8 cellular contexts compared by ENCODE assay signal in genomic region chr3:100993309-100993708, GRCh38. TPM values are rescaled to one million over a fixed set of nuclear protein-coding genes. Genes with fewer than 3 reads are reported as not detected.
DNase-seq lines count a peak whose midpoint lies in the region; ATAC-seq and TF ChIP-seq lines count a peak whose summit lies in the region.

ABI3BP (minus strand) TSS chr3:100993421; CDS start chr3:100993384, 37 bp downstream.

- no peak for TF ChIP-seq POLR2A in stomach (IDR thresholded peaks at IDR 0.05)

- WGBS in stomach, 5 donors: 9 to 28% (median 14%) methylated on average over 5 of the region's 5 CpGs

- no peaks in the 10 kb centered on the region for H3K9me3 ChIP-seq in stomach

- H3K27ac Mint-ChIP-seq in activated naive CD4-positive, alpha-beta T cell treated with anti-CD3 and anti-CD28 coated beads for 36 hours: no peak within 1 kb of the TSS

- peak within 1 kb of the TSS; percentile 23 for H3K27ac ChIP-seq in caudate nucleus (ENCODE audit: low read depth, low read length)
- peak within 1 kb of the TSS in 4 of 5 donors; percentile 52 to 82 (median 66) for H3K27ac ChIP-seq in stomach

- H3K4me3 Mint-ChIP-seq in activated naive CD4-positive, alpha-beta T cell treated with anti-CD3 and anti-CD28 coated beads for 36 hours: no peak within 1 kb of the TSS

- H3K4me3 ChIP-seq in stomach: peak within 1 kb of the TSS; percentile 34 to 46 (median 41)

- H3K36me3 Mint-ChIP-seq in activated naive CD4-positive, alpha-beta T cell treated with anti-CD3 and anti-CD28 coated beads for 36 hours (ENCODE audit: low read depth): no peaks in the 10 kb centered on the region

- H3K36me3 ChIP-seq in stomach: no peaks in the 10 kb centered on the region

- no peak for TF ChIP-seq EP300 in stomach (IDR thresholded peaks at IDR 0.05)

- DNase-seq in activated naive CD4-positive, alpha-beta T cell treated with anti-CD3 and anti-CD28 coated beads for 36 hours: peak; percentile 24
- DNase-seq in activated naive CD4-positive, alpha-beta T cell treated with Interleukin-2 at 50 U/mL for 16 hours: no peak
- DNase-seq in caudate nucleus (lab: John Stamatoyannopoulos, UW) (peak in 25 of 61 donors; percentile 1 to 69 (median 13)), left colon (peak; percentile 54 to 70), stomach (peak; percentile 49), NOMO-1 (lab: John Stamatoyannopoulos, UW; ENCODE audit: unreplicated experiment in 2 of 2) (no peak), NCI-H510A treated with DMSO at 0.1 percent for 48 hours (lab: John Stamatoyannopoulos, UW) (no peak)

- CTCF ChIA-PET in activated naive CD4-positive, alpha-beta T cell treated with anti-CD3 and anti-CD28 coated beads for 36 hours (lab: Charles Lee): interaction anchor here (1.2 kb wide), 1 partner anchor 77 kb away, joined by 3 read pairs; no protein-coding TSS in a partner anchor

- no peak for TF ChIP-seq CTCF in stomach (IDR thresholded peaks at IDR 0.05)

- peaks cover 0 to 16% (median 7%) of the 10 kb centered on the region in 4 donors for H3K4me1 ChIP-seq in stomach

- ATAC-seq in left colon: peak; percentile 82
- no peak for ATAC-seq in HG02884 (IDR thresholded peaks at IDR 0.05; ENCODE audit: unreplicated experiment)

- H3K9me3 Mint-ChIP-seq in activated naive CD4-positive, alpha-beta T cell treated with anti-CD3 and anti-CD28 coated beads for 36 hours: no peaks in the 10 kb centered on the region

- H3K27me3 Mint-ChIP-seq in activated naive CD4-positive, alpha-beta T cell treated with anti-CD3 and anti-CD28 coated beads for 36 hours (ENCODE audit: low read depth): peaks cover 16% of the 10 kb centered on the region

- peaks cover 5% of the 10 kb centered on the region for H3K4me1 Mint-ChIP-seq in activated naive CD4-positive, alpha-beta T cell treated with anti-CD3 and anti-CD28 coated beads for 36 hours (ENCODE audit: low read depth)

- intact Hi-C loops in activated naive CD4-positive, alpha-beta T cell treated with anti-CD3 and anti-CD28 coated beads for 36 hours (cut with micrococcal nuclease): no loop called here
- intact Hi-C loops in left colon (cut with DNase I, micrococcal nuclease) (loop anchor here in 1 of 2 donors (10.0 kb wide), 1 partner anchor 181 kb away; no protein-coding TSS in a partner anchor), stomach (cut with DNase I; ENCODE audit: low total_unique reads) (no loop called here)

- no peaks in the 10 kb centered on the region for H3K27me3 ChIP-seq in stomach

RNA-seq across cellular contexts. Expression of gene ABI3BP, which starts in this region (rescaled TPM):
- not detected for total RNA-seq in activated naive CD4-positive, alpha-beta T cell treated with anti-CD3 and anti-CD28 coated beads for 36 hours
- 10 to 100 TPM; 12.9 to 32.1 TPM for total RNA-seq in left colon
- total RNA-seq in stomach: 100 to 1,000 TPM in 2 of 5 donors, 10 to 100 TPM in 2, 1 to 10 TPM in 1; 5.5 to 252 (median 97.7) TPM
- polyA plus RNA-seq in stomach: 10 to 100 TPM in 1 of 3 donors, 1 to 10 TPM in 2; 1.5 to 13.4 (median 2.6) TPM

Comparison
In these comparisons a context has a peak if more than half of its experiments do, and no peak if none do; other contexts are left out.
1. RNA of gene ABI3BP (total RNA-seq): 5.5 to 252 TPM in stomach and 12.9 to 32.1 TPM in left colon; not detected in activated naive CD4-positive, alpha-beta T cell treated with anti-CD3 and anti-CD28 coated beads for 36 hours; every median in the first group is over 4 times any median in the second.
2. Peak in DNase-seq in activated naive CD4-positive, alpha-beta T cell treated with anti-CD3 and anti-CD28 coated beads for 36 hours; RNA of the gene not detected or under 1 TPM.
3. DNase-seq: peak in left colon (2 of 2) and stomach (single experiment); none in activated naive CD4-positive, alpha-beta T cell treated with Interleukin-2 at 50 U/mL for 16 hours (single experiment), NOMO-1 (0 of 2) and NCI-H510A treated with DMSO at 0.1 percent for 48 hours (single experiment).